ENCODE assay signal across 18 cellular contexts in genomic region chr4:168744021-168744420, GRCh38.
DNase-seq lines count a peak whose midpoint lies in the region; ATAC-seq and TF ChIP-seq lines count a peak whose summit lies in the region.
"Had no signal": no experiment of that assay in that cellular context is flagged by ENCODE, and none has a peak within 500 bp of the region (broad histone marks: within the 10 kb centered on the region; RNA-seq: fewer than 3 reads in every experiment).

No MANE protein-coding gene starts in this region.

- H3K27me3 ChIP-seq in heart left ventricle = no peaks in the 10 kb centered on the region
- H3K27me3 ChIP-seq: gastroesophageal sphincter, pancreas, tibial artery had no signal

- no peak for TF ChIP-seq POLR2A in heart left ventricle (IDR thresholded peaks at IDR 0.05)

- intact Hi-C loops in heart left ventricle (cut with DNase I) = no loop called here

- no peak overlapping the region for H3K4me3 Mint-ChIP-seq in osteocyte (ENCODE audit: unreplicated experiment)
- no peak overlapping the region for H3K4me3 Mint-ChIP-seq in T-helper 2 cell treated with Interferon-gamma antibody and Interleukin-4, amounts not matched to agents 5 μg/mL and 100 μg/mL, for 36 hours
- H3K4me3 Mint-ChIP-seq: CD8-positive, alpha-beta memory T cell; immature natural killer cell had no signal

- no peak overlapping the region for H3K4me3 ChIP-seq in heart left ventricle
- no peak overlapping the region for H3K4me3 ChIP-seq in urinary bladder (ENCODE audit: low read depth, low read length)
- H3K4me3 ChIP-seq: gastroesophageal sphincter, GM23248, pancreas, tibial artery had no signal

- peak overlapping the region; percentile 90 for H3K27ac Mint-ChIP-seq in osteocyte (ENCODE audit: unreplicated experiment)
- no peak overlapping the region for H3K27ac Mint-ChIP-seq in T-helper 2 cell treated with Interferon-gamma antibody and Interleukin-4, amounts not matched to agents 5 μg/mL and 100 μg/mL, for 36 hours
- H3K27ac Mint-ChIP-seq: CD8-positive, alpha-beta memory T cell; immature natural killer cell had no signal

- 41 to 53% (median 48%) methylated on average over 5 of the region's 5 CpGs for WGBS in heart left ventricle, 4 donors
- WGBS in urinary bladder = 53% methylated on average over 5 of the region's 5 CpGs

- no peaks in the 10 kb centered on the region for H3K9me3 Mint-ChIP-seq in osteocyte (ENCODE audit: unreplicated experiment)
- no peaks in the 10 kb centered on the region for H3K9me3 Mint-ChIP-seq in T-helper 2 cell treated with Interferon-gamma antibody and Interleukin-4, amounts not matched to agents 5 μg/mL and 100 μg/mL, for 36 hours
- H3K9me3 Mint-ChIP-seq: immature natural killer cell had no signal

- DNase-seq in NCI-H748 (lab: John Stamatoyannopoulos, UW; ENCODE audit: unreplicated experiment) (peak; percentile 6), NCI-H748 treated with DMSO at 0.1 percent for 48 hours (lab: John Stamatoyannopoulos, UW) (no peak), heart left ventricle (no peak), osteocyte (ENCODE audit: extremely low spot score, unreplicated experiment) (no peak)
- DNase-seq in T-helper 2 cell treated with Interferon-gamma antibody and Interleukin-4, amounts not matched to agents 5 μg/mL and 100 μg/mL, for 36 hours (ENCODE audit: low spot score) = no peak
- DNase-seq: activated CD4-positive, alpha-beta T cell treated with anti-CD3 and anti-CD28 coated beads, Interleukin-2, amount 50 U/mL, for 48 hours; amygdala; CD8-positive, alpha-beta memory T cell; GM23248; immature natural killer cell; midbrain; pancreas; tibial artery had no signal

- H3K36me3 ChIP-seq in heart left ventricle (peaks cover 0 to 5% (median 0%) of the 10 kb centered on the region in 9 donors), urinary bladder (ENCODE audit: insufficient read depth) (no peaks in the 10 kb centered on the region)
- H3K36me3 ChIP-seq: gastroesophageal sphincter, pancreas, tibial artery had no signal

- peak overlapping the region in 3 of 12 donors; percentile 20 to 37 (median 37) for H3K27ac ChIP-seq in heart left ventricle
- H3K27ac ChIP-seq in urinary bladder (ENCODE audit: low read depth) = peak overlapping the region; percentile 25
- H3K27ac ChIP-seq: 22Rv1, GM23248, pancreas, tibial artery had no signal

- H3K4me1 Mint-ChIP-seq in osteocyte (ENCODE audit: unreplicated experiment) = peaks cover 51% of the 10 kb centered on the region
- H3K4me1 Mint-ChIP-seq in T-helper 2 cell treated with Interferon-gamma antibody and Interleukin-4, amounts not matched to agents 5 μg/mL and 100 μg/mL, for 36 hours (ENCODE audit: low read depth) = no peaks in the 10 kb centered on the region
- H3K4me1 Mint-ChIP-seq: CD8-positive, alpha-beta memory T cell; immature natural killer cell had no signal

- no peak for TF ChIP-seq CTCF in heart left ventricle (IDR thresholded peaks at IDR 0.05)
- TF ChIP-seq CTCF in osteocyte (IDR thresholded peaks at IDR 0.05) = no peak

- peaks cover 0 to 4% (median 0%) of the 10 kb centered on the region in 12 donors for H3K9me3 ChIP-seq in heart left ventricle
- H3K9me3 ChIP-seq: gastroesophageal sphincter, pancreas, tibial artery had no signal

- peaks cover 51% of the 10 kb centered on the region for H3K36me3 Mint-ChIP-seq in osteocyte (ENCODE audit: unreplicated experiment)
- H3K36me3 Mint-ChIP-seq in T-helper 2 cell treated with Interferon-gamma antibody and Interleukin-4, amounts not matched to agents 5 μg/mL and 100 μg/mL, for 36 hours (ENCODE audit: low read depth) = no peaks in the 10 kb centered on the region
- H3K36me3 Mint-ChIP-seq: CD8-positive, alpha-beta memory T cell; immature natural killer cell had no signal

- peak; percentile 14 to 65 (median 36) for ATAC-seq in heart left ventricle
- no peak for ATAC-seq in GM18517 (IDR thresholded peaks at IDR 0.05; ENCODE audit: unreplicated experiment)
- no peak for ATAC-seq in GM18861 (IDR thresholded peaks at IDR 0.05; ENCODE audit: unreplicated experiment)
- ATAC-seq: gastroesophageal sphincter, pancreas had no signal

- H3K4me1 ChIP-seq in heart left ventricle (peaks cover 0 to 41% (median 12%) of the 10 kb centered on the region in 12 donors), urinary bladder (ENCODE audit: insufficient read depth) (no peaks in the 10 kb centered on the region)
- H3K4me1 ChIP-seq: pancreas, tibial artery had no signal

- no peaks in the 10 kb centered on the region for H3K27me3 Mint-ChIP-seq in osteocyte (ENCODE audit: unreplicated experiment)
- H3K27me3 Mint-ChIP-seq in T-helper 2 cell treated with Interferon-gamma antibody and Interleukin-4, amounts not matched to agents 5 μg/mL and 100 μg/mL, for 36 hours (ENCODE audit: low read depth) = peaks cover 14% of the 10 kb centered on the region

Comparison
In these comparisons a context has a peak if more than half of its experiments do, and no peak if none do; other contexts are left out.
1. ATAC-seq: peak in heart left ventricle (4 of 4); none in GM18517 (single experiment) and GM18861 (single experiment).